ENCODE assay signal across 22 cellular contexts in genomic region chr1:177981186-177981585, GRCh38. TPM values are rescaled to one million over a fixed set of nuclear protein-coding genes. Genes with fewer than 3 reads are reported as not detected.
DNase-seq lines count a peak whose midpoint lies in the region; ATAC-seq lines count a peak whose summit lies in the region.
"Had no signal": no experiment of that assay in that cellular context is flagged by ENCODE, and none has a peak within 500 bp of the region (broad histone marks: within the 10 kb centered on the region; RNA-seq: fewer than 3 reads in every experiment).

No MANE protein-coding gene starts in this region.

- no peak overlapping the region for H2BK5ac ChIP-seq in mesenchymal stem cell (ENCODE audit: low read depth, low read length, poor library complexity, severe bottlenecking)

- no peak overlapping the region for H4K8ac ChIP-seq in mesenchymal stem cell (ENCODE audit: low read length)

- no peak overlapping the region for H3K4me3 Mint-ChIP-seq in activated naive CD4-positive, alpha-beta T cell treated with anti-CD3 and anti-CD28 coated beads for 36 hours
- H3K4me3 Mint-ChIP-seq: CD4-positive, CD25-positive, alpha-beta regulatory T cell had no signal

- peaks cover under 1% of the 10 kb centered on the region for H3K4me1 ChIP-seq in mesenchymal stem cell (ENCODE audit: control insufficient read depth, insufficient read depth, low read depth, low read length)
- H3K4me1 ChIP-seq: BLaER1 had no signal

- no peak for ATAC-seq in HG02981 (IDR thresholded peaks at IDR 0.05; ENCODE audit: unreplicated experiment)

- H4K91ac ChIP-seq in mesenchymal stem cell (ENCODE audit: low read length) = no peak overlapping the region

- no peak overlapping the region for H2BK120ac ChIP-seq in mesenchymal stem cell (ENCODE audit: low read depth, low read length)

- no peak overlapping the region for H2AFZ ChIP-seq in mesenchymal stem cell (ENCODE audit: low read depth, low read length)

- H3K79me1 ChIP-seq in mesenchymal stem cell (replicated peaks; ENCODE audit: low read length, poor library complexity, severe bottlenecking) = peaks cover 2% of the 10 kb centered on the region

- H3K9me3 Mint-ChIP-seq in activated naive CD4-positive, alpha-beta T cell treated with anti-CD3 and anti-CD28 coated beads for 36 hours = no peaks in the 10 kb centered on the region

- H3K14ac ChIP-seq in mesenchymal stem cell (ENCODE audit: low read length in 2 of 2) = no peak overlapping the region

- no peaks in the 10 kb centered on the region for H3K27me3 Mint-ChIP-seq in activated naive CD4-positive, alpha-beta T cell treated with anti-CD3 and anti-CD28 coated beads for 36 hours (ENCODE audit: low read depth)
- H3K27me3 Mint-ChIP-seq: CD4-positive, CD25-positive, alpha-beta regulatory T cell had no signal

- H2BK12ac ChIP-seq in mesenchymal stem cell (ENCODE audit: low read length in 2 of 2) = no peak overlapping the region

- no peak overlapping the region for H2AK5ac ChIP-seq in mesenchymal stem cell (ENCODE audit: low read length, severe bottlenecking)

- H3K18ac ChIP-seq in mesenchymal stem cell (ENCODE audit: low read depth in 1 of 2, low read length in 2 of 2) = no peak overlapping the region

- H3K4ac ChIP-seq in mesenchymal stem cell (ENCODE audit: low read depth in 1 of 2, low read length in 2 of 2) = no peak overlapping the region

- CTCF ChIA-PET in activated naive CD4-positive, alpha-beta T cell treated with anti-CD3 and anti-CD28 coated beads for 36 hours (lab: Charles Lee) = no interaction called here

- no peaks in the 10 kb centered on the region for H3K4me1 Mint-ChIP-seq in activated naive CD4-positive, alpha-beta T cell treated with anti-CD3 and anti-CD28 coated beads for 36 hours (ENCODE audit: low read depth)
- H3K4me1 Mint-ChIP-seq: CD4-positive, CD25-positive, alpha-beta regulatory T cell had no signal

- H3K36me3 Mint-ChIP-seq in activated naive CD4-positive, alpha-beta T cell treated with anti-CD3 and anti-CD28 coated beads for 36 hours (ENCODE audit: low read depth) = no peaks in the 10 kb centered on the region
- H3K36me3 Mint-ChIP-seq: CD4-positive, CD25-positive, alpha-beta regulatory T cell had no signal

- H3K27ac ChIP-seq in mesenchymal stem cell (ENCODE audit: low read length, poor library complexity, severe bottlenecking) = peak overlapping the region; percentile 63
- H3K27ac ChIP-seq: BLaER1 had no signal

- H3K23ac ChIP-seq in mesenchymal stem cell (ENCODE audit: low read length in 2 of 2) = no peak overlapping the region

- intact Hi-C loops in activated naive CD4-positive, alpha-beta T cell treated with anti-CD3 and anti-CD28 coated beads for 36 hours (cut with micrococcal nuclease) = no loop called here

- H3K4me2 ChIP-seq in mesenchymal stem cell (ENCODE audit: low read length, poor library complexity, severe bottlenecking) = no peak overlapping the region
- H3K4me2 ChIP-seq: BLaER1 had no signal

- no CpG with 5 or more reads among the region's 1 CpG for WGBS in mesenchymal stem cell

- H3K27ac Mint-ChIP-seq in activated naive CD4-positive, alpha-beta T cell treated with anti-CD3 and anti-CD28 coated beads for 36 hours = no peak overlapping the region
- H3K27ac Mint-ChIP-seq: CD4-positive, CD25-positive, alpha-beta regulatory T cell had no signal

- no peaks in the 10 kb centered on the region for H3K27me3 ChIP-seq in mesenchymal stem cell (ENCODE audit: control insufficient read depth in 1 of 2, insufficient read depth in 1 of 2, low read length in 2 of 2)
- H3K27me3 ChIP-seq: BLaER1 had no signal

- H3K36me3 ChIP-seq in mesenchymal stem cell (ENCODE audit: control insufficient read depth in 1 of 2, insufficient read depth in 2 of 2, low read depth in 1 of 2, low read length in 2 of 2) = no peaks in the 10 kb centered on the region
- H3K36me3 ChIP-seq: BLaER1 had no signal

- no peak overlapping the region for H2BK15ac ChIP-seq in mesenchymal stem cell (ENCODE audit: low read depth, poor library complexity, severe bottlenecking)

- no peaks in the 10 kb centered on the region for H3K9me3 ChIP-seq in mesenchymal stem cell (ENCODE audit: control insufficient read depth, low read length)
- H3K9me3 ChIP-seq: BLaER1 had no signal

- H3K4me3 ChIP-seq in mesenchymal stem cell (ENCODE audit: insufficient read depth in 1 of 2, low read depth in 1 of 2, low read length in 2 of 2) = no peak overlapping the region
- H3K4me3 ChIP-seq: BLaER1 had no signal

- DNase-seq in DMS 273 (lab: John Stamatoyannopoulos, UW; ENCODE audit: unreplicated experiment) (peak; percentile 79), NCI-H1694 treated with DMSO at 0.1 percent for 48 hours (lab: John Stamatoyannopoulos, UW) (peak; percentile 90), glomerular visceral epithelial cell (ENCODE audit: extremely low spot score) (peak; percentile 62), mesenchymal stem cell (no peak), NCI-H526 (lab: John Stamatoyannopoulos, UW) (no peak), mesenteric fat pad (ENCODE audit: low spot score) (no peak)
- no peak for DNase-seq in activated naive CD4-positive, alpha-beta T cell treated with anti-CD3 and anti-CD28 coated beads for 36 hours
- DNase-seq: 8988T; CD4-positive, CD25-positive, alpha-beta regulatory T cell; DMS53; KBM-7; MM.1S; NCI-H1048; NCI-H1417; NCI-H187; NCI-H2081 treated with DMSO at 0.1 percent for 48 hours; NCI-H2171; NCI-H226; NCI-H524 treated with DMSO at 0.1 percent for 48 hours; SHP77 treated with DMSO at 0.1 percent for 48 hours had no signal

- no peak overlapping the region for H3K9ac ChIP-seq in mesenchymal stem cell (ENCODE audit: low read length)
- H3K9ac ChIP-seq: BLaER1 had no signal

RNA-seq across cellular contexts. Expression of gene SEC16B, which starts 11.3 kb away (rescaled TPM):
- 1.3 TPM for polyA plus RNA-seq in mesenchymal stem cell (2013, experiment 1 of 2)
- 1.8 TPM for polyA plus RNA-seq in mesenchymal stem cell (2013, experiment 2 of 2)
- total RNA-seq in mesenteric fat pad = 2.9 TPM
- not detected for total RNA-seq in activated naive CD4-positive, alpha-beta T cell treated with anti-CD3 and anti-CD28 coated beads for 36 hours
- total RNA-seq: CD4-positive, CD25-positive, alpha-beta regulatory T cell had no signal
- polyA plus RNA-seq: CD4-positive, CD25-positive, alpha-beta regulatory T cell had no signal

Comparison
In these comparisons a context has a peak if more than half of its experiments do, and no peak if none do; other contexts are left out.
1. DNase-seq: peak in DMS 273 (single experiment), NCI-H1694 treated with DMSO at 0.1 percent for 48 hours (single experiment) and glomerular visceral epithelial cell (single experiment); none in mesenchymal stem cell (single experiment), NCI-H526 (0 of 2), mesenteric fat pad (single experiment) and activated naive CD4-positive, alpha-beta T cell treated with anti-CD3 and anti-CD28 coated beads for 36 hours (single experiment).